ENCODE assay signal across 1 cellular context in the genomic region with DNA sequence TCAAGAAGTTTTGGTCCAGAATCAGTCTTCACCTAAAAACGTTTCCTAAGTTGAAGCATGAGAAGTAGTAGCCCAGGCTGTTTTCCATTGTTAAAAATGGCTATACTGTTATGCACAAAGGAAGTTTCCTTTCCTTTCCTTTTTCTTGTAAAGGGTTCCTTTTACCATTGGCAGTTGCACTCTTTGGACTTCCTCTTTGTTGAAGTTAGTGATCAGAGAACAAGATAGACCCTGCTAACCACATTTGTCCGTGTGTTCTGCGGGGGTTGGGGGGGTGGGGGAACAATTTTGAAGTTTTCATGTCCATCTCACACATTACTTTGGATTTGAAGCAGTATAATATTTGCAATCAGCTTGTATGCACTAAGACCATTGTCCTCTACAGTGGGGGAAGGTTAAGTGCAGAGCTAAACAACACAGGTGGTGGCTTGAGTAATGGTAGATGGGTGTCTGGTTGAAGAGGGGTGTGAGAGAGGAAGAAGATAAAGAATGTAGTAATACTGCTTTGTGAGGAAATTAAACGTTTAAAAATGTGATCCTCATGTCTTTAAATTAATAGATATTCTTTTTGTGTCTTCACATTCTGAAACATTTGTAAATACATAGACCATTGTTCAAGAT.
TF ChIP-seq lines count a peak whose summit lies in the region.

No MANE protein-coding gene starts in this region.

TF ChIP-seq in K562, 482 proteins besides CTCF, POLR2A, EP300 and RAD21:
- TF ChIP-seq RBM17 (IDR thresholded peaks at IDR 0.05; ENCODE audit: borderline replicate concordance, low read depth, low read length), result no peak
- TF ChIP-seq GTF2E2 (tag; IDR thresholded peaks at IDR 0.05), result no peak
- no peak for TF ChIP-seq GABPB1 (CRISPR knock-in tag; IDR thresholded peaks at IDR 0.05)
- no peak for TF ChIP-seq CREB5 (CRISPR knock-in tag; IDR thresholded peaks at IDR 0.05)
- TF ChIP-seq CBFB (CRISPR knock-in tag; IDR thresholded peaks at IDR 0.05), result no peak
- 0 out of 2 replicates have a peak, but pooled peaks have one; percentile 23 for TF ChIP-seq GABPA (tag; conservative IDR thresholded peaks at IDR 0.05; ENCODE audit: low read depth)
- no peak for TF ChIP-seq TAF7 (tag; IDR thresholded peaks at IDR 0.05)
- TF ChIP-seq, protein P1, sequence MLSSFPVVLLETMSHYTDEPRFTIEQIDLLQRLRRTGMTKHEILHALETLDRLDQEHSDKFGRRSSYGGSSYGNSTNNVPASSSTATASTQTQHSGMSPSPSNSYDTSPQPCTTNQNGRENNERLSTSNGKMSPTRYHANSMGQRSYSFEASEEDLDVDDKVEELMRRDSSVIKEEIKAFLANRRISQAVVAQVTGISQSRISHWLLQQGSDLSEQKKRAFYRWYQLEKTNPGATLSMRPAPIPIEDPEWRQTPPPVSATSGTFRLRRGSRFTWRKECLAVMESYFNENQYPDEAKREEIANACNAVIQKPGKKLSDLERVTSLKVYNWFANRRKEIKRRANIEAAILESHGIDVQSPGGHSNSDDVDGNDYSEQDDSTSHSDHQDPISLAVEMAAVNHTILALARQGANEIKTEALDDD (IDR thresholded peaks at IDR 0.05), result 0 out of 2 replicates have a peak, but pooled peaks have one; percentile 18
- peak; percentile 49; the same call in 1 of the 2 replicates for TF ChIP-seq MGA (IDR thresholded peaks at IDR 0.05)
- TF ChIP-seq VEZF1 (CRISPR knock-in tag; IDR thresholded peaks at IDR 0.05), result peak; percentile 59
- TF ChIP-seq PRPF4 (IDR thresholded peaks at IDR 0.05; ENCODE audit: insufficient read depth, low read depth, low read length, poor library complexity, severe bottlenecking), result no peak
- TF ChIP-seq SPI1 (IDR thresholded peaks at IDR 0.05; ENCODE audit: borderline replicate concordance, low read depth, low read length), result peak; percentile 95
- TF ChIP-seq L3MBTL2 (IDR thresholded peaks at IDR 0.05), result peak; percentile 81
